ENCODE assay signal across 10 cellular contexts in genomic region chr6:42441059-42441471, GRCh38. TPM values are rescaled to one million over a fixed set of nuclear protein-coding genes. Genes with fewer than 3 reads are reported as not detected.
A peak's percentile ranks its signal among the peaks of the same experiment; 100 is the strongest.
DNase-seq lines count a peak whose midpoint lies in the region; TF ChIP-seq lines count a peak whose summit lies in the region.
"Had no signal": no experiment of that assay in that cellular context is flagged by ENCODE, and none has a peak within 500 bp of the region (broad histone marks: within the 10 kb centered on the region; RNA-seq: fewer than 3 reads in every experiment).

No MANE protein-coding gene starts in this region.

- H3K36me3 ChIP-seq in SK-N-MC (ENCODE audit: insufficient read depth, low read length) (no peaks in the 10 kb centered on the region), neutrophil (no peaks in the 10 kb centered on the region)

- TF ChIP-seq CTCF in fibroblast of villous mesenchyme (IDR thresholded peaks at IDR 0.05; ENCODE audit: insufficient read depth, low read depth, low read length): no peak
- no peak for TF ChIP-seq CTCF in neutrophil (IDR thresholded peaks at IDR 0.05)
- no peak for TF ChIP-seq CTCF in GM20000 (IDR thresholded peaks at IDR 0.05; ENCODE audit: extremely low read depth, missing control alignments)

- DNase-seq in AG20443 (ENCODE audit: low spot score): peak; percentile 29
- DNase-seq in SK-N-MC (ENCODE audit: low read depth, low spot score): no peak
- DNase-seq in fibroblast of villous mesenchyme (ENCODE audit: low read depth): peak; percentile 72
- DNase-seq in ACHN: no peak
- no peak for DNase-seq in H4 (ENCODE audit: low spot score)
- DNase-seq in GM20000 (ENCODE audit: low spot score): no peak
- no peak for DNase-seq in NCI-H1694 (lab: John Stamatoyannopoulos, UW)
- DNase-seq: DMS79; stimulated activated CD4-positive, alpha-beta T cell treated with anti-CD3 and anti-CD28 coated beads, Interleukin-12 subunit alpha, Interleukin-12 subunit beta, amount 100 ng/mL, for 4 hours had no signal

- peak overlapping the region; percentile 76 for H3K9ac ChIP-seq in SK-N-MC (ENCODE audit: insufficient read length)

- H3K9me3 ChIP-seq in SK-N-MC (ENCODE audit: low read depth, low read length) (no peaks in the 10 kb centered on the region), neutrophil (no peaks in the 10 kb centered on the region)

- H3K27ac ChIP-seq in SK-N-MC: peak overlapping the region; percentile 96
- peak overlapping the region; percentile 5 for H3K27ac ChIP-seq in neutrophil

- H3K4me3 ChIP-seq in SK-N-MC (peak overlapping the region; percentile 75), fibroblast of villous mesenchyme (ENCODE audit: low read depth, low read length) (peak overlapping the region; percentile 32), neutrophil (ENCODE audit: low read depth in 1 of 2, low read length in 1 of 2) (no peak overlapping the region)

- H3K27me3 ChIP-seq in neutrophil: no peaks in the 10 kb centered on the region

- in situ Hi-C loops in ACHN (cut with HindIII; ENCODE audit: low pct_ligation_motif_present, low pct_unique_long_range_greater_than_20kb, low sequenced_read_pairs): no loop called here

- peaks cover 10% of the 10 kb centered on the region in 2 experiments for H3K4me1 ChIP-seq in neutrophil (ENCODE audit: control insufficient read depth in 1 of 2, insufficient read depth in 1 of 2, low read depth in 1 of 2, low read length in 1 of 2)

RNA-seq across cellular contexts. Expression of gene TRERF1, which starts 10.7 kb away (rescaled TPM):
- total RNA-seq in fibroblast of villous mesenchyme: 6.4 and 6.5 TPM in 2 replicates
- total RNA-seq in H4 (2014; rRNA removed; shearing (Covaris generic)): 4.3 and 5.2 TPM in 2 replicates

Comparison
In these comparisons a context has a peak if more than half of its experiments do, and no peak if none do; other contexts are left out.
1. DNase-seq: peak in AG20443 (single experiment) and fibroblast of villous mesenchyme (single experiment); none in SK-N-MC (single experiment), ACHN (single experiment), H4 (single experiment), GM20000 (single experiment) and NCI-H1694 (single experiment).
2. H3K4me3 ChIP-seq: peak in SK-N-MC (single experiment) and fibroblast of villous mesenchyme (single experiment); none in neutrophil (0 of 2).